Comparison of ENCODE assay signal across 2 cellular contexts in genomic region chr22:35552186-35552842, GRCh38.
TF ChIP-seq lines count a peak whose summit lies in the region.

No MANE protein-coding gene starts in this region.

TF ChIP-seq in GM23338, 12 proteins besides CTCF, POLR2A, EP300 and RAD21 (continued from another document):
- TF ChIP-seq, protein P1, sequence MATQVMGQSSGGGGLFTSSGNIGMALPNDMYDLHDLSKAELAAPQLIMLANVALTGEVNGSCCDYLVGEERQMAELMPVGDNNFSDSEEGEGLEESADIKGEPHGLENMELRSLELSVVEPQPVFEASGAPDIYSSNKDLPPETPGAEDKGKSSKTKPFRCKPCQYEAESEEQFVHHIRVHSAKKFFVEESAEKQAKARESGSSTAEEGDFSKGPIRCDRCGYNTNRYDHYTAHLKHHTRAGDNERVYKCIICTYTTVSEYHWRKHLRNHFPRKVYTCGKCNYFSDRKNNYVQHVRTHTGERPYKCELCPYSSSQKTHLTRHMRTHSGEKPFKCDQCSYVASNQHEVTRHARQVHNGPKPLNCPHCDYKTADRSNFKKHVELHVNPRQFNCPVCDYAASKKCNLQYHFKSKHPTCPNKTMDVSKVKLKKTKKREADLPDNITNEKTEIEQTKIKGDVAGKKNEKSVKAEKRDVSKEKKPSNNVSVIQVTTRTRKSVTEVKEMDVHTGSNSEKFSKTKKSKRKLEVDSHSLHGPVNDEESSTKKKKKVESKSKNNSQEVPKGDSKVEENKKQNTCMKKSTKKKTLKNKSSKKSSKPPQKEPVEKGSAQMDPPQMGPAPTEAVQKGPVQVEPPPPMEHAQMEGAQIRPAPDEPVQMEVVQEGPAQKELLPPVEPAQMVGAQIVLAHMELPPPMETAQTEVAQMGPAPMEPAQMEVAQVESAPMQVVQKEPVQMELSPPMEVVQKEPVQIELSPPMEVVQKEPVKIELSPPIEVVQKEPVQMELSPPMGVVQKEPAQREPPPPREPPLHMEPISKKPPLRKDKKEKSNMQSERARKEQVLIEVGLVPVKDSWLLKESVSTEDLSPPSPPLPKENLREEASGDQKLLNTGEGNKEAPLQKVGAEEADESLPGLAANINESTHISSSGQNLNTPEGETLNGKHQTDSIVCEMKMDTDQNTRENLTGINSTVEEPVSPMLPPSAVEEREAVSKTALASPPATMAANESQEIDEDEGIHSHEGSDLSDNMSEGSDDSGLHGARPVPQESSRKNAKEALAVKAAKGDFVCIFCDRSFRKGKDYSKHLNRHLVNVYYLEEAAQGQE (IDR thresholded peaks at IDR 0.05; ENCODE audit: unreplicated experiment) = no peak
- TF ChIP-seq EZH2 (IDR thresholded peaks at IDR 0.05; ENCODE audit: low read depth, unreplicated experiment) = no peak
- TF ChIP-seq, protein P2, sequence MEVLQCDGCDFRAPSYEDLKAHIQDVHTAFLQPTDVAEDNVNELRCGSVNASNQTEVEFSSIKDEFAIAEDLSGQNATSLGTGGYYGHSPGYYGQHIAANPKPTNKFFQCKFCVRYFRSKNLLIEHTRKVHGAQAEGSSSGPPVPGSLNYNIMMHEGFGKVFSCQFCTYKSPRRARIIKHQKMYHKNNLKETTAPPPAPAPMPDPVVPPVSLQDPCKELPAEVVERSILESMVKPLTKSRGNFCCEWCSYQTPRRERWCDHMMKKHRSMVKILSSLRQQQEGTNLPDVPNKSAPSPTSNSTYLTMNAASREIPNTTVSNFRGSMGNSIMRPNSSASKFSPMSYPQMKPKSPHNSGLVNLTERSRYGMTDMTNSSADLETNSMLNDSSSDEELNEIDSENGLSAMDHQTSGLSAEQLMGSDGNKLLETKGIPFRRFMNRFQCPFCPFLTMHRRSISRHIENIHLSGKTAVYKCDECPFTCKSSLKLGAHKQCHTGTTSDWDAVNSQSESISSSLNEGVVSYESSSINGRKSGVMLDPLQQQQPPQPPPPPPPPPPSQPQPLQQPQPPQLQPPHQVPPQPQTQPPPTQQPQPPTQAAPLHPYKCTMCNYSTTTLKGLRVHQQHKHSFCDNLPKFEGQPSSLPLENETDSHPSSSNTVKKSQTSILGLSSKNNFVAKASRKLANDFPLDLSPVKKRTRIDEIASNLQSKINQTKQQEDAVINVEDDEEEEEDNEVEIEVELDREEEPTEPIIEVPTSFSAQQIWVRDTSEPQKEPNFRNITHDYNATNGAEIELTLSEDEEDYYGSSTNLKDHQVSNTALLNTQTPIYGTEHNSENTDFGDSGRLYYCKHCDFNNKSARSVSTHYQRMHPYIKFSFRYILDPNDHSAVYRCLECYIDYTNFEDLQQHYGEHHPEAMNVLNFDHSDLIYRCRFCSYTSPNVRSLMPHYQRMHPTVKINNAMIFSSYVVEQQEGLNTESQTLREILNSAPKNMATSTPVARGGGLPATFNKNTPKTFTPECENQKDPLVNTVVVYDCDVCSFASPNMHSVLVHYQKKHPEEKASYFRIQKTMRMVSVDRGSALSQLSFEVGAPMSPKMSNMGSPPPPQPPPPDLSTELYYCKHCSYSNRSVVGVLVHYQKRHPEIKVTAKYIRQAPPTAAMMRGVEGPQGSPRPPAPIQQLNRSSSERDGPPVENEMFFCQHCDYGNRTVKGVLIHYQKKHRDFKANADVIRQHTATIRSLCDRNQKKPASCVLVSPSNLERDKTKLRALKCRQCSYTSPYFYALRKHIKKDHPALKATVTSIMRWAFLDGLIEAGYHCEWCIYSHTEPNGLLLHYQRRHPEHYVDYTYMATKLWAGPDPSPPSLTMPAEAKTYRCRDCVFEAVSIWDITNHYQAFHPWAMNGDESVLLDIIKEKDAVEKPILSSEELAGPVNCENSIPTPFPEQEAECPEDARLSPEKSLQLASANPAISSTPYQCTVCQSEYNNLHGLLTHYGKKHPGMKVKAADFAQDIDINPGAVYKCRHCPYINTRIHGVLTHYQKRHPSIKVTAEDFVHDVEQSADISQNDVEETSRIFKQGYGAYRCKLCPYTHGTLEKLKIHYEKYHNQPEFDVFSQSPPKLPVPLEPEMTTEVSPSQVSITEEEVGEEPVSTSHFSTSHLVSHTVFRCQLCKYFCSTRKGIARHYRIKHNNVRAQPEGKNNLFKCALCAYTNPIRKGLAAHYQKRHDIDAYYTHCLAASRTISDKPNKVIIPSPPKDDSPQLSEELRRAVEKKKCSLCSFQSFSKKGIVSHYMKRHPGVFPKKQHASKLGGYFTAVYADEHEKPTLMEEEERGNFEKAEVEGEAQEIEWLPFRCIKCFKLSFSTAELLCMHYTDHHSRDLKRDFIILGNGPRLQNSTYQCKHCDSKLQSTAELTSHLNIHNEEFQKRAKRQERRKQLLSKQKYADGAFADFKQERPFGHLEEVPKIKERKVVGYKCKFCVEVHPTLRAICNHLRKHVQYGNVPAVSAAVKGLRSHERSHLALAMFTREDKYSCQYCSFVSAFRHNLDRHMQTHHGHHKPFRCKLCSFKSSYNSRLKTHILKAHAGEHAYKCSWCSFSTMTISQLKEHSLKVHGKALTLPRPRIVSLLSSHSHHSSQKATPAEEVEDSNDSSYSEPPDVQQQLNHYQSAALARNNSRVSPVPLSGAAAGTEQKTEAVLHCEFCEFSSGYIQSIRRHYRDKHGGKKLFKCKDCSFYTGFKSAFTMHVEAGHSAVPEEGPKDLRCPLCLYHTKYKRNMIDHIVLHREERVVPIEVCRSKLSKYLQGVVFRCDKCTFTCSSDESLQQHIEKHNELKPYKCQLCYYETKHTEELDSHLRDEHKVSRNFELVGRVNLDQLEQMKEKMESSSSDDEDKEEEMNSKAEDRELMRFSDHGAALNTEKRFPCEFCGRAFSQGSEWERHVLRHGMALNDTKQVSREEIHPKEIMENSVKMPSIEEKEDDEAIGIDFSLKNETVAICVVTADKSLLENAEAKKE (CRISPR knock-in tag; IDR thresholded peaks at IDR 0.05) = no peak

TF ChIP-seq in SK-N-SH, 30 proteins besides CTCF, POLR2A, EP300 and RAD21 (continued from another document):
- TF ChIP-seq, protein P1 (IDR thresholded peaks at IDR 0.05; ENCODE audit: low read depth, low read length) = no peak
- TF ChIP-seq NRF1 (IDR thresholded peaks at IDR 0.05; ENCODE audit: low read depth, low read length) (no peak), JUND (IDR thresholded peaks at IDR 0.05) (no peak), ZBTB33 (IDR thresholded peaks at IDR 0.05; ENCODE audit: borderline replicate concordance, low read depth) (no peak), FOXM1 (IDR thresholded peaks at IDR 0.05; ENCODE audit: low read depth) (no peak), SIN3A (IDR thresholded peaks at IDR 0.05; ENCODE audit: borderline replicate concordance, low read depth, low read length) (no peak), YY1 (IDR thresholded peaks at IDR 0.05; ENCODE audit: low read depth) (no peak)
- TF ChIP-seq, protein P3, sequence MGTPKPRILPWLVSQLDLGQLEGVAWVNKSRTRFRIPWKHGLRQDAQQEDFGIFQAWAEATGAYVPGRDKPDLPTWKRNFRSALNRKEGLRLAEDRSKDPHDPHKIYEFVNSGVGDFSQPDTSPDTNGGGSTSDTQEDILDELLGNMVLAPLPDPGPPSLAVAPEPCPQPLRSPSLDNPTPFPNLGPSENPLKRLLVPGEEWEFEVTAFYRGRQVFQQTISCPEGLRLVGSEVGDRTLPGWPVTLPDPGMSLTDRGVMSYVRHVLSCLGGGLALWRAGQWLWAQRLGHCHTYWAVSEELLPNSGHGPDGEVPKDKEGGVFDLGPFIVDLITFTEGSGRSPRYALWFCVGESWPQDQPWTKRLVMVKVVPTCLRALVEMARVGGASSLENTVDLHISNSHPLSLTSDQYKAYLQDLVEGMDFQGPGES (IDR thresholded peaks at IDR 0.05; ENCODE audit: low read depth, low read length) = no peak
